In genomic region chr2:61014805-61015204, GRCh38 we compare ENCODE assay signal across 14 cellular contexts. TPM values are rescaled to one million over a fixed set of nuclear protein-coding genes. Genes with fewer than 3 reads are reported as not detected.
DNase-seq lines count a peak whose midpoint lies in the region; ATAC-seq and TF ChIP-seq lines count a peak whose summit lies in the region.
"Had no signal": no experiment of that assay in that cellular context is flagged by ENCODE, and none has a peak within 500 bp of the region (broad histone marks: within the 10 kb centered on the region; RNA-seq: fewer than 3 reads in every experiment).

No MANE protein-coding gene starts in this region.

- no peak overlapping the region for H2AFZ ChIP-seq in hepatocyte

- no peaks in the 10 kb centered on the region for H3K36me3 Mint-ChIP-seq in activated naive CD4-positive, alpha-beta T cell treated with anti-CD3 and anti-CD28 coated beads, Interleukin-2, amount 50 U/mL, for 24 hours
- peaks cover 3% of the 10 kb centered on the region for H3K36me3 Mint-ChIP-seq in activated naive CD4-positive, alpha-beta T cell treated with anti-CD3 and anti-CD28 coated beads for 36 hours (ENCODE audit: low read depth)
- no peaks in the 10 kb centered on the region for H3K36me3 Mint-ChIP-seq in T-helper 17 cell (ENCODE audit: low read depth)
- no peaks in the 10 kb centered on the region for H3K36me3 Mint-ChIP-seq in stimulated activated memory B cell treated with anti-CD40 and anti-IgM and Interleukin-4, amounts not matched to agents 10 μg/mL and 1 μg/mL and 100 μg/mL, for 72 hours

- no peaks in the 10 kb centered on the region for H3K9me3 Mint-ChIP-seq in activated naive CD4-positive, alpha-beta T cell treated with anti-CD3 and anti-CD28 coated beads, Interleukin-2, amount 50 U/mL, for 24 hours
- no peaks in the 10 kb centered on the region for H3K9me3 Mint-ChIP-seq in activated naive CD4-positive, alpha-beta T cell treated with anti-CD3 and anti-CD28 coated beads for 36 hours
- H3K9me3 Mint-ChIP-seq in stimulated activated memory B cell treated with anti-CD40 and anti-IgM and Interleukin-4, amounts not matched to agents 10 μg/mL and 1 μg/mL and 100 μg/mL, for 72 hours, result no peaks in the 10 kb centered on the region

- no peak for DNase-seq in activated naive CD4-positive, alpha-beta T cell treated with anti-CD3 and anti-CD28 coated beads for 36 hours
- DNase-seq in T-helper 17 cell (no peak), hepatocyte (ENCODE audit: low spot score) (no peak), suprapubic skin (ENCODE audit: low spot score in 2 of 2) (no peak), left colon (no peak), NCI-H524 (lab: John Stamatoyannopoulos, UW) (no peak)
- DNase-seq: aorta, DMS53, mesenchymal stem cell, NCI-H1092 treated with DMSO at 0.1 percent for 48 hours, spleen, substantia nigra had no signal

- peaks cover 46% of the 10 kb centered on the region for H3K4me1 Mint-ChIP-seq in activated naive CD4-positive, alpha-beta T cell treated with anti-CD3 and anti-CD28 coated beads, Interleukin-2, amount 50 U/mL, for 24 hours
- H3K4me1 Mint-ChIP-seq in activated naive CD4-positive, alpha-beta T cell treated with anti-CD3 and anti-CD28 coated beads for 36 hours (ENCODE audit: low read depth), result peaks cover 38% of the 10 kb centered on the region
- H3K4me1 Mint-ChIP-seq in T-helper 17 cell, result peaks cover 12% of the 10 kb centered on the region
- H3K4me1 Mint-ChIP-seq in stimulated activated memory B cell treated with anti-CD40 and anti-IgM and Interleukin-4, amounts not matched to agents 10 μg/mL and 1 μg/mL and 100 μg/mL, for 72 hours, result peaks cover 32% of the 10 kb centered on the region

- H3K27ac ChIP-seq in hepatocyte, result peak overlapping the region; percentile 99
- peak overlapping the region; percentile 91 for H3K27ac ChIP-seq in suprapubic skin

- peaks cover 42% of the 10 kb centered on the region for H3K79me2 ChIP-seq in hepatocyte

- H3K36me3 ChIP-seq in hepatocyte (replicated peaks; ENCODE audit: insufficient read depth, low read depth) (no peaks in the 10 kb centered on the region), suprapubic skin (no peaks in the 10 kb centered on the region)

- H3K27me3 ChIP-seq in hepatocyte, result no peaks in the 10 kb centered on the region
- no peaks in the 10 kb centered on the region for H3K27me3 ChIP-seq in suprapubic skin
- H3K27me3 ChIP-seq: spleen had no signal

- TF ChIP-seq EP300 in suprapubic skin (IDR thresholded peaks at IDR 0.05), result no peak

- no peak for ATAC-seq in T-helper 17 cell
- ATAC-seq in stimulated activated memory B cell treated with anti-CD40 and anti-IgM and Interleukin-4, amounts not matched to agents 10 μg/mL and 1 μg/mL and 100 μg/mL, for 72 hours, result no peak
- no peak for ATAC-seq in left colon

- H3K4me3 Mint-ChIP-seq in activated naive CD4-positive, alpha-beta T cell treated with anti-CD3 and anti-CD28 coated beads, Interleukin-2, amount 50 U/mL, for 24 hours, result no peak overlapping the region
- no peak overlapping the region for H3K4me3 Mint-ChIP-seq in activated naive CD4-positive, alpha-beta T cell treated with anti-CD3 and anti-CD28 coated beads for 36 hours
- H3K4me3 Mint-ChIP-seq in T-helper 17 cell, result no peak overlapping the region
- no peak overlapping the region for H3K4me3 Mint-ChIP-seq in stimulated activated memory B cell treated with anti-CD40 and anti-IgM and Interleukin-4, amounts not matched to agents 10 μg/mL and 1 μg/mL and 100 μg/mL, for 72 hours

- H3K9me2 ChIP-seq in hepatocyte (replicated peaks; ENCODE audit: insufficient read depth), result no peaks in the 10 kb centered on the region

- CTCF ChIA-PET in activated naive CD4-positive, alpha-beta T cell treated with anti-CD3 and anti-CD28 coated beads for 36 hours (lab: Charles Lee), result interaction anchor here (0.7 kb wide), 1 partner anchor 26 kb away, joined by 3 read pairs; no protein-coding TSS in a partner anchor

- H3K4me1 ChIP-seq in hepatocyte (ENCODE audit: insufficient read depth) (no peaks in the 10 kb centered on the region), suprapubic skin (peaks cover 59% of the 10 kb centered on the region)

- H3K27me3 Mint-ChIP-seq in activated naive CD4-positive, alpha-beta T cell treated with anti-CD3 and anti-CD28 coated beads, Interleukin-2, amount 50 U/mL, for 24 hours, result no peaks in the 10 kb centered on the region
- no peaks in the 10 kb centered on the region for H3K27me3 Mint-ChIP-seq in activated naive CD4-positive, alpha-beta T cell treated with anti-CD3 and anti-CD28 coated beads for 36 hours (ENCODE audit: low read depth)
- H3K27me3 Mint-ChIP-seq in T-helper 17 cell, result no peaks in the 10 kb centered on the region
- H3K27me3 Mint-ChIP-seq in stimulated activated memory B cell treated with anti-CD40 and anti-IgM and Interleukin-4, amounts not matched to agents 10 μg/mL and 1 μg/mL and 100 μg/mL, for 72 hours, result no peaks in the 10 kb centered on the region

- no peak overlapping the region for H3K4me3 ChIP-seq in hepatocyte
- H3K4me3 ChIP-seq in suprapubic skin, result no peak overlapping the region

- peak overlapping the region; percentile 35 for H3K27ac Mint-ChIP-seq in activated naive CD4-positive, alpha-beta T cell treated with anti-CD3 and anti-CD28 coated beads, Interleukin-2, amount 50 U/mL, for 24 hours
- no peak overlapping the region for H3K27ac Mint-ChIP-seq in activated naive CD4-positive, alpha-beta T cell treated with anti-CD3 and anti-CD28 coated beads for 36 hours
- H3K27ac Mint-ChIP-seq in T-helper 17 cell, result peak overlapping the region; percentile 14
- H3K27ac Mint-ChIP-seq in stimulated activated memory B cell treated with anti-CD40 and anti-IgM and Interleukin-4, amounts not matched to agents 10 μg/mL and 1 μg/mL and 100 μg/mL, for 72 hours, result no peak overlapping the region

- H3K9me3 ChIP-seq in T-helper 17 cell (ENCODE audit: control insufficient read depth, low read length, poor library complexity, severe bottlenecking), result no peaks in the 10 kb centered on the region
- no peaks in the 10 kb centered on the region for H3K9me3 ChIP-seq in hepatocyte (ENCODE audit: low read depth)
- no peaks in the 10 kb centered on the region for H3K9me3 ChIP-seq in suprapubic skin
- H3K9me3 ChIP-seq: spleen had no signal

- H3K4me2 ChIP-seq in hepatocyte, result no peak overlapping the region

- 92% methylated on average over 3 of the region's 3 CpGs for WGBS in hepatocyte (ENCODE audit: low lambda C conversion rate, missing lambda C conversion rate)
- WGBS in suprapubic skin, result 43% methylated on average over 3 of the region's 3 CpGs

- intact Hi-C loops in activated naive CD4-positive, alpha-beta T cell treated with anti-CD3 and anti-CD28 coated beads for 36 hours (cut with micrococcal nuclease), result loop anchor here (5.0 to 10.0 kb wide), 4 partner anchors 412 to 837 kb away; partner anchors contain the start of genes BCL11A and FAM161A
- intact Hi-C loops in left colon (cut with DNase I, micrococcal nuclease), result no loop called here

- peaks cover 8% of the 10 kb centered on the region for H4K20me1 ChIP-seq in hepatocyte (ENCODE audit: insufficient read depth, poor library complexity, severe bottlenecking)

- no peak for TF ChIP-seq CTCF in hepatocyte (IDR thresholded peaks at IDR 0.05; ENCODE audit: poor library complexity)
- TF ChIP-seq CTCF in suprapubic skin (IDR thresholded peaks at IDR 0.05), result no peak

- no peak for TF ChIP-seq POLR2A in suprapubic skin (IDR thresholded peaks at IDR 0.05)

RNA-seq across cellular contexts. Expression of gene PEX13, which starts 2.7 kb away (rescaled TPM):
- 10 to 100 TPM; 16.0 to 17.1 TPM for total RNA-seq in activated naive CD4-positive, alpha-beta T cell treated with anti-CD3 and anti-CD28 coated beads for 36 hours
- total RNA-seq in T-helper 17 cell, result 10 to 100 TPM; 10.8 to 15.1 TPM
- total RNA-seq in hepatocyte, result 60.0 and 74.3 TPM in 2 replicates
- 24.9 and 25.2 TPM in 2 replicates for polyA plus RNA-seq in hepatocyte
- total RNA-seq in suprapubic skin, result 10 to 100 TPM; 29.5 to 39.2 (median 34.8) TPM
- total RNA-seq in left colon, result 10 to 100 TPM; 30.1 to 33.3 TPM

RNA-seq across cellular contexts. Expression of gene PUS10, which starts 3.2 kb away (rescaled TPM):
- total RNA-seq in activated naive CD4-positive, alpha-beta T cell treated with anti-CD3 and anti-CD28 coated beads for 36 hours, result 1 to 10 TPM; 6.0 to 6.5 TPM
- total RNA-seq in T-helper 17 cell (1 to 10 TPM; 3.2 to 4.2 TPM), hepatocyte (14.2 and 15.3 TPM in 2 replicates), suprapubic skin (10 to 100 TPM in 1 of 4 donors, 1 to 10 TPM in 3; 3.3 to 14.0 (median 6.6) TPM), left colon (10 to 100 TPM in 1 of 2 donors, 1 to 10 TPM in 1; 9.1 to 11.2 TPM)
- 3.5 and 4.5 TPM in 2 replicates for polyA plus RNA-seq in hepatocyte

RNA-seq across cellular contexts. Expression of gene SANBR, which starts 50.9 kb away (rescaled TPM):
- 1 to 10 TPM; 1.9 to 2.1 TPM for total RNA-seq in activated naive CD4-positive, alpha-beta T cell treated with anti-CD3 and anti-CD28 coated beads for 36 hours
- total RNA-seq in T-helper 17 cell, result 1 to 10 TPM; 3.4 to 4.3 TPM
- 5.8 and 8.0 TPM in 2 replicates for total RNA-seq in hepatocyte
- polyA plus RNA-seq in hepatocyte, result 4.1 and 6.2 TPM in 2 replicates
- total RNA-seq in suprapubic skin, result 1 to 10 TPM; 2.7 to 7.9 (median 4.0) TPM
- total RNA-seq in left colon, result 10 to 100 TPM; 11.4 to 14.4 TPM

Comparison
In these comparisons a context has a peak if more than half of its experiments do, and no peak if none do; other contexts are left out.
1. H3K27ac Mint-ChIP-seq: peak in activated naive CD4-positive, alpha-beta T cell treated with anti-CD3 and anti-CD28 coated beads, Interleukin-2, amount 50 U/mL, for 24 hours (single experiment) and T-helper 17 cell (single experiment); none in activated naive CD4-positive, alpha-beta T cell treated with anti-CD3 and anti-CD28 coated beads for 36 hours (single experiment) and stimulated activated memory B cell treated with anti-CD40 and anti-IgM and Interleukin-4, amounts not matched to agents 10 μg/mL and 1 μg/mL and 100 μg/mL, for 72 hours (single experiment).